In the genomic region with DNA sequence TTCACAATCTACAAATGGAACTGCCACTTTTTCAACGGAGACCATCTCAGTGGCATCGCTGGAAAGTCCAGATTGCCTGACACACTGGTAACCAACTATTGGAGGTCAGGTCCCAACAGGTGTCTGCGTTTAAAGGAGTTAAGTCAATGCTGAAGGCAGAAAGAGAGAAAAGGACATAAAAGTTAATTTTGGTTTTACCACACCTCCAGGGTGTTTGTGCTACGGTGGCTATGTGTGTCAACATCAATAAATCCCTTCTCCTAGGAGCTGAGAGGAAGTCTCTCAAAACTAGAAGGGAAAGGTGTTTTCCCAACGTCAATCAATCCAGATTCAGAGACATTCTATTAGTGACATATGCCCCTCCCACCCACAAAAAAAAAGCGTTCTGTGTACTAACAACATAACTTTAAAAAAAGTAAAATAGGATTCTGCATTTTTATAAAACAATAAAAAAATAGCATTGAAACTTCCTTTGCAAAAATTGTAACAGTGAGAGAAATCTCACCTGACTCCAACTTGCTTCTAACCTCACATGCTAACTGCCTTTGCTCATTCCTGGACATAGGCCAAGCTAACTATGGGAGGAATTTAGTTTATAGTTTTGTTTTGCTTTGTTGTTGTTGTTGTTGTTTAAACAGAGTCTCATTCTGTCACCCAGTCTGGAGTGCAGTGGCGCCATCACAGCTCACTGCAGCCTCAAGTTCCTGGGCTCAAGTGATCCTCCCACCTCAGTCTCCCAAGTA, we compare ENCODE assay signal across 23 cellular contexts.
"Had no signal": no experiment of that assay in that cellular context is flagged by ENCODE, and none has a peak within 500 bp of the region (broad histone marks: within the 10 kb centered on the region; RNA-seq: fewer than 3 reads in every experiment).

No MANE protein-coding gene starts in this region.

- H3K27ac ChIP-seq: ascending aorta, brain microvascular endothelial cell, coronary artery, dorsolateral prefrontal cortex had no signal

- H3K36me3 ChIP-seq: ascending aorta, brain microvascular endothelial cell had no signal

- ATAC-seq: activated naive CD4-positive, alpha-beta T cell treated with anti-CD3 and anti-CD28 coated beads, Interleukin-2, amount 50 U/mL, for 72 hours; activated T-cell treated with anti-CD3 and anti-CD28 coated beads, Interleukin-2, amount 50 U/mL, for 72 hours; effector memory CD8-positive, alpha-beta T cell had no signal

- H3K9me3 ChIP-seq: ascending aorta had no signal

- H3K4me3 ChIP-seq: ascending aorta, coronary artery, dorsolateral prefrontal cortex had no signal

- H3K27me3 ChIP-seq: ascending aorta, brain microvascular endothelial cell, dorsolateral prefrontal cortex had no signal

- H3K4me1 ChIP-seq: ascending aorta had no signal

- DNase-seq: activated CD4-positive, alpha-beta memory T cell treated with anti-CD3 and anti-CD28 coated beads, Interleukin-2, amount 10 ng/mL, durations not matched to agents 7 days and 5 days; activated CD4-positive, alpha-beta T cell treated with anti-CD3 and anti-CD28 coated beads for 1 hour; activated CD4-positive, alpha-beta T cell treated with anti-CD3 and anti-CD28 coated beads for 4 hours; activated CD4-positive, alpha-beta T cell treated with anti-CD3 and anti-CD28 coated beads, Interleukin-2, amount 10 ng/mL, durations not matched to agents 7 days and 5 days; activated CD4-positive, alpha-beta T cell treated with anti-CD3 and anti-CD28 coated beads, Interleukin-2, amount 50 U/mL, for 4 hours; activated CD4-positive, CD25-positive, alpha-beta regulatory T cell; activated CD8-positive, alpha-beta memory T cell treated with anti-CD3 and anti-CD28 coated beads, Interleukin-2, amount 50 U/mL, for 48 hours; activated gamma-delta T cell; activated naive CD4-positive, alpha-beta T cell; activated naive CD4-positive, alpha-beta T cell treated with anti-CD3 and anti-CD28 coated beads, Interleukin-2, amount 10 ng/mL, durations not matched to agents 7 days and 5 days; activated naive CD8-positive, alpha-beta T cell treated with anti-CD3 and anti-CD28 coated beads, Interleukin-2, amount 10 ng/mL, durations not matched to agents 7 days and 5 days; activated T-cell treated with anti-CD3 and anti-CD28 coated beads for 4 hours; activated T-cell treated with anti-CD3 and anti-CD28 coated beads, Interleukin-2, amount 50 U/mL, for 24 hours; activated T-cell treated with anti-CD3 and anti-CD28 coated beads, Interleukin-2, amount 50 U/mL, for 72 hours; brain microvascular endothelial cell; dorsolateral prefrontal cortex; effector memory CD8-positive, alpha-beta T cell; foreskin fibroblast; head of caudate nucleus; T-helper 2 cell had no signal
